In genomic region chr5:108259306-108259705, GRCh38 we compare ENCODE assay signal across 14 cellular contexts.
DNase-seq lines count a peak whose midpoint lies in the region; ATAC-seq and TF ChIP-seq lines count a peak whose summit lies in the region.
"Had no signal": no experiment of that assay in that cellular context is flagged by ENCODE, and none has a peak within 500 bp of the region (broad histone marks: within the 10 kb centered on the region; RNA-seq: fewer than 3 reads in every experiment).

No MANE protein-coding gene starts in this region.

- H3K27me3 ChIP-seq in esophagus muscularis mucosa, result no peaks in the 10 kb centered on the region

- 24% methylated on average over 1 of the region's 1 CpG for WGBS in esophagus muscularis mucosa

- no peak overlapping the region for H3K4me3 ChIP-seq in epithelial cell of esophagus (ENCODE audit: low read length)
- H3K4me3 ChIP-seq in esophagus muscularis mucosa, result peak overlapping the region in 1 of 4 donors; percentile 6
- H3K4me3 ChIP-seq: thoracic aorta had no signal

- peak overlapping the region; percentile 32 for H3K27ac Mint-ChIP-seq in progenitor cell of endocrine pancreas
- no peak overlapping the region for H3K27ac Mint-ChIP-seq in activated naive CD4-positive, alpha-beta T cell treated with anti-CD3 and anti-CD28 coated beads, Interleukin-2, amount 50 U/mL, for 72 hours

- H3K9me3 ChIP-seq in esophagus muscularis mucosa, result no peaks in the 10 kb centered on the region
- H3K9me3 ChIP-seq: thoracic aorta had no signal

- no peak for TF ChIP-seq CTCF in epithelial cell of esophagus (IDR thresholded peaks at IDR 0.05; ENCODE audit: insufficient read depth, low read depth, low read length, missing control alignments)
- TF ChIP-seq CTCF in progenitor cell of endocrine pancreas (IDR thresholded peaks at IDR 0.05; ENCODE audit: unreplicated experiment), result no peak
- no peak for TF ChIP-seq CTCF in esophagus muscularis mucosa (IDR thresholded peaks at IDR 0.05)

- intact Hi-C loops in esophagus muscularis mucosa (cut with DNase I), result no loop called here

- peak; percentile 1 for DNase-seq in NCI-H1105 treated with DMSO at 0.1 percent for 48 hours (lab: John Stamatoyannopoulos, UW)
- DNase-seq in NCI-H1105 (lab: John Stamatoyannopoulos, UW), result no peak
- DNase-seq in epithelial cell of esophagus (ENCODE audit: low read depth), result peak; percentile 14
- no peak for DNase-seq in progenitor cell of endocrine pancreas (ENCODE audit: low spot score, unreplicated experiment)
- no peak for DNase-seq in esophagus muscularis mucosa (ENCODE audit: extremely low spot score)
- no peak for DNase-seq in kidney tubule cell (ENCODE audit: low spot score)
- no peak for DNase-seq in activated naive CD4-positive, alpha-beta T cell treated with anti-CD3 and anti-CD28 coated beads, Interleukin-2, amount 50 U/mL, for 72 hours (ENCODE audit: low spot score in 2 of 2)
- DNase-seq: 8988T; naive B cell; NCI-H446 treated with DMSO at 0.1 percent for 48 hours; stimulated activated CD4-positive, alpha-beta T cell treated with anti-CD3 and anti-CD28 coated beads, Interleukin-4, amount 100 ng/mL, for 24 hours had no signal

- no peaks in the 10 kb centered on the region for H3K27me3 Mint-ChIP-seq in progenitor cell of endocrine pancreas
- H3K27me3 Mint-ChIP-seq: brain, naive B cell had no signal

- no peaks in the 10 kb centered on the region for H3K9me3 Mint-ChIP-seq in progenitor cell of endocrine pancreas (ENCODE audit: low read depth)
- no peaks in the 10 kb centered on the region for H3K9me3 Mint-ChIP-seq in activated naive CD4-positive, alpha-beta T cell treated with anti-CD3 and anti-CD28 coated beads, Interleukin-2, amount 50 U/mL, for 72 hours
- H3K9me3 Mint-ChIP-seq: brain, naive B cell had no signal

- H3K4me3 Mint-ChIP-seq in progenitor cell of endocrine pancreas (ENCODE audit: low read depth), result no peak overlapping the region
- H3K4me3 Mint-ChIP-seq: brain had no signal

- peaks cover 13 to 25% (median 22%) of the 10 kb centered on the region in 4 donors for H3K4me1 ChIP-seq in esophagus muscularis mucosa

- peaks cover 37% of the 10 kb centered on the region for H3K4me1 Mint-ChIP-seq in progenitor cell of endocrine pancreas (ENCODE audit: low read depth)

- ATAC-seq in HG03565 (IDR thresholded peaks at IDR 0.05; ENCODE audit: unreplicated experiment), result peak; percentile 38
- no peak for ATAC-seq in activated naive CD4-positive, alpha-beta T cell treated with anti-CD3 and anti-CD28 coated beads, Interleukin-2, amount 50 U/mL, for 72 hours

- no peak for TF ChIP-seq EP300 in esophagus muscularis mucosa (IDR thresholded peaks at IDR 0.05)

- H3K36me3 Mint-ChIP-seq in progenitor cell of endocrine pancreas (ENCODE audit: insufficient read depth), result no peaks in the 10 kb centered on the region
- no peaks in the 10 kb centered on the region for H3K36me3 Mint-ChIP-seq in activated naive CD4-positive, alpha-beta T cell treated with anti-CD3 and anti-CD28 coated beads, Interleukin-2, amount 50 U/mL, for 72 hours
- H3K36me3 Mint-ChIP-seq: brain, naive B cell had no signal

- H3K36me3 ChIP-seq in esophagus muscularis mucosa, result no peaks in the 10 kb centered on the region
- H3K36me3 ChIP-seq: thoracic aorta had no signal

- TF ChIP-seq POLR2A in esophagus muscularis mucosa (IDR thresholded peaks at IDR 0.05; ENCODE audit: low read depth), result no peak

- H3K27ac ChIP-seq in esophagus muscularis mucosa (replicated peaks in 1 of 4), result peak overlapping the region in 1 of 4 donors; percentile 21
- H3K27ac ChIP-seq: thoracic aorta had no signal

Comparison
In these comparisons a context has a peak if more than half of its experiments do, and no peak if none do; other contexts are left out.
1. DNase-seq: peak in NCI-H1105 treated with DMSO at 0.1 percent for 48 hours (single experiment) and epithelial cell of esophagus (single experiment); none in NCI-H1105 (single experiment), progenitor cell of endocrine pancreas (single experiment), esophagus muscularis mucosa (single experiment), kidney tubule cell (single experiment) and activated naive CD4-positive, alpha-beta T cell treated with anti-CD3 and anti-CD28 coated beads, Interleukin-2, amount 50 U/mL, for 72 hours (0 of 2).